13 cellular contexts compared by ENCODE assay signal in genomic region chr1:162564762-162565218, GRCh38. TPM values are rescaled to one million over a fixed set of nuclear protein-coding genes. Genes with fewer than 3 reads are reported as not detected.
DNase-seq lines count a peak whose midpoint lies in the region; ATAC-seq, FAIRE-seq and TF ChIP-seq lines count a peak whose summit lies in the region.
"Had no signal": no experiment of that assay in that cellular context is flagged by ENCODE, and none has a peak within 500 bp of the region (broad histone marks: within the 10 kb centered on the region; RNA-seq: fewer than 3 reads in every experiment).

No MANE protein-coding gene starts in this region.

- 95% methylated on average over 5 of the region's 5 CpGs for WGBS in HepG2 (ENCODE audit: low lambda C conversion rate)
- WGBS in right lobe of liver (ENCODE audit: insufficient coverage, low coverage, low lambda C conversion rate, missing lambda C conversion rate), result 41% methylated on average over 5 of the region's 5 CpGs
- WGBS in hepatocyte (ENCODE audit: low lambda C conversion rate, missing lambda C conversion rate), result 91% methylated on average over 5 of the region's 5 CpGs
- WGBS in H9 (ENCODE audit: extremely low coverage, insufficient read length, low lambda C conversion rate), result no CpG with 5 or more reads among the region's 5 CpGs

- no peak overlapping the region for H3K4ac ChIP-seq in H9 (ENCODE audit: low read depth, low read length)

- POLR2A ChIA-PET in HepG2 (lab: Yijun Ruan, JAX), result no interaction called here

- in situ Hi-C loops in HepG2 (cut with HindIII; ENCODE audit: extremely low pct_ligation_motif_present, low pct_unique_long_range_greater_than_20kb) (no loop called here), GM13977 (cut with MboI; ENCODE audit: low pct_unique_long_range_greater_than_20kb, low sequenced_read_pairs, unreplicated experiment) (no loop called here)

- no peak for FAIRE-seq in HepG2 (lab: Jason Lieb, UNC)
- no peak for FAIRE-seq in astrocyte (lab: Jason Lieb, UNC)

- CTCF ChIA-PET in HepG2 (lab: Yijun Ruan, JAX; ENCODE audit: low intra/inter-chr PET ratio, low total read pairs), result no interaction called here

- ATAC-seq in HepG2 (no peak), right lobe of liver (no peak)

- no peak overlapping the region for H3K23ac ChIP-seq in H9 (ENCODE audit: insufficient read length, low read depth, low read length)

- no peak overlapping the region for H4K5ac ChIP-seq in H9 (ENCODE audit: insufficient read length, low read depth, low read length)

- H3K4me2 ChIP-seq in HepG2 (ENCODE audit: low read depth, low read length) (peak overlapping the region; percentile 90), astrocyte (ENCODE audit: low read length) (peak overlapping the region; percentile 90), hepatocyte (peak overlapping the region; percentile 87), H9 (ENCODE audit: insufficient read depth, insufficient read length, low read length) (no peak overlapping the region)

- no peak overlapping the region for H2BK20ac ChIP-seq in H9 (ENCODE audit: low read depth, low read length, poor library complexity, severe bottlenecking)

- H4K91ac ChIP-seq in H9 (ENCODE audit: insufficient read length, low read depth, low read length), result no peak overlapping the region

- peaks cover 5% of the 10 kb centered on the region for H3K23me2 ChIP-seq in H9 (ENCODE audit: insufficient read length, low read depth, low read length, poor library complexity, severe bottlenecking)

- H2BK5ac ChIP-seq in H9 (ENCODE audit: insufficient read length, low read length), result no peak overlapping the region

- H3K27ac ChIP-seq in HepG2 (ENCODE audit: extremely low read length, insufficient read depth, low read length), result no peak overlapping the region
- H3K27ac ChIP-seq in right lobe of liver, result peak overlapping the region in 1 of 3 donors; percentile 4
- H3K27ac ChIP-seq in astrocyte (ENCODE audit: low read depth, low read length), result no peak overlapping the region
- no peak overlapping the region for H3K27ac ChIP-seq in hepatocyte
- H3K27ac ChIP-seq in H9 (ENCODE audit: insufficient read length, low read depth, low read length), result no peak overlapping the region
- H3K27ac ChIP-seq: skin epidermis, vagina had no signal

- H3K56ac ChIP-seq in H9 (ENCODE audit: insufficient read length, low read depth, low read length), result no peak overlapping the region

- TF ChIP-seq CTCF in HepG2 (CRISPR knock-in tag; IDR thresholded peaks at IDR 0.05) (no peak), right lobe of liver (IDR thresholded peaks at IDR 0.05) (no peak), astrocyte (IDR thresholded peaks at IDR 0.05; ENCODE audit: insufficient read depth, low read depth, low read length) (no peak), hepatocyte (IDR thresholded peaks at IDR 0.05; ENCODE audit: poor library complexity) (no peak), GM13977 (IDR thresholded peaks at IDR 0.05; ENCODE audit: extremely low read depth, insufficient read depth, missing control alignments) (no peak), H9 (conservative IDR thresholded peaks at IDR 0.05) (no peak)

- DNase-seq in HepG2 (ENCODE audit: low spot score) (no peak), right lobe of liver (no peak), astrocyte (ENCODE audit: low read depth) (no peak), hepatocyte (ENCODE audit: low spot score) (no peak), AG08395 (ENCODE audit: low spot score) (no peak), SKM-1 (lab: John Stamatoyannopoulos, UW; ENCODE audit: unreplicated experiment) (no peak), GM13977 (ENCODE audit: low spot score) (no peak), H9 (no peak)
- DNase-seq: NCI-H345, nephron progenitor cell, T-helper 9 cell had no signal

- H3K4me3 Mint-ChIP-seq in astrocyte (ENCODE audit: unreplicated experiment) (peak overlapping the region; percentile 95), H9 (no peak overlapping the region)
- H3K4me3 Mint-ChIP-seq: nephron progenitor cell had no signal

- H3K4me3 ChIP-seq in HepG2 (replicated peaks in 1 of 3; ENCODE audit: insufficient read depth in 1 of 3, low read depth in 2 of 3, low read length in 3 of 3), result no peak overlapping the region
- H3K4me3 ChIP-seq in right lobe of liver, result no peak overlapping the region
- peak overlapping the region; percentile 48 for H3K4me3 ChIP-seq in astrocyte (ENCODE audit: insufficient read depth, low read depth, low read length)
- no peak overlapping the region for H3K4me3 ChIP-seq in hepatocyte
- H3K4me3 ChIP-seq: skin epidermis, vagina had no signal

- H4K20me1 ChIP-seq in HepG2 (ENCODE audit: insufficient read depth, low read length), result peaks cover 15% of the 10 kb centered on the region; the same call in 1 of the 2 replicates
- peaks cover 77% of the 10 kb centered on the region for H4K20me1 ChIP-seq in astrocyte (ENCODE audit: insufficient read depth, low read length)
- H4K20me1 ChIP-seq in hepatocyte (ENCODE audit: insufficient read depth, poor library complexity, severe bottlenecking), result peaks cover 3% of the 10 kb centered on the region
- H4K20me1 ChIP-seq in H9 (ENCODE audit: control insufficient read depth, insufficient read depth, insufficient read length), result peaks cover 2% of the 10 kb centered on the region

- H3K9me3 Mint-ChIP-seq in astrocyte (ENCODE audit: unreplicated experiment), result no peaks in the 10 kb centered on the region
- H3K9me3 Mint-ChIP-seq in H9, result no peaks in the 10 kb centered on the region

- H3K9me2 ChIP-seq in hepatocyte (replicated peaks; ENCODE audit: insufficient read depth), result no peaks in the 10 kb centered on the region

- H3K18ac ChIP-seq in H9 (ENCODE audit: insufficient read length, low read depth, low read length), result no peak overlapping the region

- H3K36me3 ChIP-seq in HepG2 (replicated peaks in 1 of 2; ENCODE audit: control insufficient read depth in 1 of 2, insufficient read depth in 2 of 2, low read length in 2 of 2) (peaks cover 1 to 28% of the 10 kb centered on the region in 2 experiments; a peak in 4 of 5 replicates), right lobe of liver (peaks cover 0 to 23% (median 3%) of the 10 kb centered on the region in 4 donors), astrocyte (ENCODE audit: insufficient read depth, low read length) (peaks cover 34% of the 10 kb centered on the region), hepatocyte (replicated peaks; ENCODE audit: insufficient read depth, low read depth) (no peaks in the 10 kb centered on the region)

- H3K27me3 Mint-ChIP-seq in astrocyte (ENCODE audit: low read depth, unreplicated experiment) (no peaks in the 10 kb centered on the region), H9 (ENCODE audit: low read depth) (peaks cover 4% of the 10 kb centered on the region)

- no peak overlapping the region for H3K14ac ChIP-seq in H9 (ENCODE audit: insufficient read depth, low read length)

- H3K9ac ChIP-seq in HepG2 (ENCODE audit: insufficient read depth, low read depth, low read length), result no peak overlapping the region
- peak overlapping the region; percentile 19 for H3K9ac ChIP-seq in astrocyte (ENCODE audit: low read length)
- no peak overlapping the region for H3K9ac ChIP-seq in H9 (ENCODE audit: extremely low read depth, insufficient read length, low read length)

- H3T11ph ChIP-seq in H9 (ENCODE audit: low read length), result no peak overlapping the region

- no peak overlapping the region for H2AK5ac ChIP-seq in H9 (ENCODE audit: insufficient read length, low read length)

- peaks cover 18% of the 10 kb centered on the region for H3K36me3 Mint-ChIP-seq in astrocyte (ENCODE audit: low read depth, unreplicated experiment)
- peaks cover 4 to 16% (median 4%) of the 10 kb centered on the region in 3 experiments; a peak in 4 of 7 replicates for H3K36me3 Mint-ChIP-seq in H9 (ENCODE audit: insufficient read depth in 1 of 3, low read depth in 3 of 3)

- intact Hi-C loops in HepG2 (cut with micrococcal nuclease; ENCODE audit: unreplicated experiment), result loop anchor here (5.0 kb wide), 1 partner anchor 33 kb away; no protein-coding TSS in a partner anchor
- intact Hi-C loops in right lobe of liver (cut with DNase I), result no loop called here

- no peak overlapping the region for H4K8ac ChIP-seq in H9 (replicated peaks; ENCODE audit: insufficient read length, low read depth, low read length)

- H3K4me1 ChIP-seq in HepG2 (ENCODE audit: insufficient read depth, low read length) (peaks cover 51% of the 10 kb centered on the region), right lobe of liver (peaks cover 0 to 44% (median 12%) of the 10 kb centered on the region in 4 donors), astrocyte (ENCODE audit: insufficient read depth, low read length) (peaks cover 22% of the 10 kb centered on the region), hepatocyte (ENCODE audit: insufficient read depth) (peaks cover 12% of the 10 kb centered on the region), H9 (ENCODE audit: insufficient read depth, low read length) (no peaks in the 10 kb centered on the region; the same call in 1 of the 2 replicates)

- H2AFZ ChIP-seq in HepG2 (ENCODE audit: low read length) (no peak overlapping the region), astrocyte (ENCODE audit: low read depth, low read length) (no peak overlapping the region), hepatocyte (no peak overlapping the region), H9 (ENCODE audit: low read length) (no peak overlapping the region)

- TF ChIP-seq EP300 in HepG2 (IDR thresholded peaks at IDR 0.05; ENCODE audit: low read depth in 2 of 2, low read length in 2 of 2), result no peak
- TF ChIP-seq EP300 in HepG2 (CRISPR knock-in tag; IDR thresholded peaks at IDR 0.05; ENCODE audit: borderline replicate concordance), result no peak

- H2BK120ac ChIP-seq in H9 (ENCODE audit: low read depth, low read length, poor library complexity, severe bottlenecking), result no peak overlapping the region

- TF ChIP-seq RAD21 in HepG2 (CRISPR knock-in tag; IDR thresholded peaks at IDR 0.05), result no peak

- H3K27ac Mint-ChIP-seq in astrocyte (ENCODE audit: unreplicated experiment), result peak overlapping the region; percentile 38
- H3K27ac Mint-ChIP-seq in H9, result peak overlapping the region in 1 of 3 experiments; percentile 73; a peak in 1 of 7 replicates
- H3K27ac Mint-ChIP-seq: nephron progenitor cell had no signal

- H3K4me1 Mint-ChIP-seq in astrocyte (ENCODE audit: low read depth, unreplicated experiment), result peaks cover 29% of the 10 kb centered on the region
- H3K4me1 Mint-ChIP-seq in H9, result peaks cover 18 to 19% of the 10 kb centered on the region in 2 experiments

- H3K9me3 ChIP-seq in HepG2 (ENCODE audit: low read length), result no peaks in the 10 kb centered on the region
- H3K9me3 ChIP-seq in right lobe of liver, result no peaks in the 10 kb centered on the region
- H3K9me3 ChIP-seq in astrocyte (ENCODE audit: insufficient read depth, low read depth, low read length), result no peaks in the 10 kb centered on the region
- no peaks in the 10 kb centered on the region for H3K9me3 ChIP-seq in hepatocyte (ENCODE audit: low read depth)
- no peaks in the 10 kb centered on the region for H3K9me3 ChIP-seq in H9 (ENCODE audit: control insufficient read depth, low read depth, low read length)
- H3K9me3 ChIP-seq: vagina had no signal

- no peaks in the 10 kb centered on the region; a peak in 1 of 5 replicates for H3K27me3 ChIP-seq in HepG2 (ENCODE audit: control insufficient read depth in 1 of 2, insufficient read depth in 2 of 2, low read length in 2 of 2)
- no peaks in the 10 kb centered on the region for H3K27me3 ChIP-seq in right lobe of liver
- no peaks in the 10 kb centered on the region for H3K27me3 ChIP-seq in astrocyte (ENCODE audit: insufficient read depth, low read length)
- no peaks in the 10 kb centered on the region for H3K27me3 ChIP-seq in hepatocyte
- no peaks in the 10 kb centered on the region for H3K27me3 ChIP-seq in H9 (ENCODE audit: insufficient read depth, low read length)
- H3K27me3 ChIP-seq: vagina had no signal

- H2BK12ac ChIP-seq in H9 (ENCODE audit: insufficient read length, low read depth, low read length), result no peak overlapping the region

- no peak for TF ChIP-seq POLR2A in HepG2 (IDR thresholded peaks at IDR 0.05; ENCODE audit: insufficient read depth in 1 of 2, low read depth in 2 of 2, low read length in 2 of 2)
- no peak for TF ChIP-seq POLR2A in right lobe of liver (IDR thresholded peaks at IDR 0.05)

- peaks cover 66% of the 10 kb centered on the region for H3K79me2 ChIP-seq in HepG2 (ENCODE audit: insufficient read depth, low read length)
- H3K79me2 ChIP-seq in astrocyte (ENCODE audit: insufficient read depth, low read length), result peaks cover 82% of the 10 kb centered on the region
- H3K79me2 ChIP-seq in hepatocyte, result peaks cover 72% of the 10 kb centered on the region
- H3K79me2 ChIP-seq in H9 (ENCODE audit: insufficient read depth, low read length), result no peaks in the 10 kb centered on the region; the same call in 1 of the 2 replicates

- BruUV-seq in HepG2 (replicated peaks; lab: Mats Ljungman, UMichigan), result no TSS peak

- peaks cover 3% of the 10 kb centered on the region for H3K79me1 ChIP-seq in H9 (ENCODE audit: insufficient read depth, low read depth, low read length, poor library complexity, severe bottlenecking)

- no peak overlapping the region for H2BK15ac ChIP-seq in H9 (ENCODE audit: low read depth, low read length)

RNA-seq across cellular contexts. Expression of gene UAP1, which starts 3.3 kb away (rescaled TPM):
- 117 and 162 TPM in 2 replicates for total RNA-seq in HepG2 (2016; rRNA removed; fragmentation: Illumina TruSeq; extraction: Trizol)
- total RNA-seq in HepG2 (2016; cell fraction: cytosol; rRNA removed; fragmentation: Illumina TruSeq; extraction: Trizol; ENCODE audit: low read depth), result 62.4 and 68.0 TPM in 2 replicates
- total RNA-seq in HepG2 (2016; cell fraction: insoluble cytoplasmic fraction; rRNA removed; fragmentation: Illumina TruSeq; extraction: Trizol), result 109 and 140 TPM in 2 replicates
- 135 and 144 TPM in 2 replicates for total RNA-seq in HepG2 (2016; cell fraction: membrane; rRNA removed; fragmentation: Illumina TruSeq; extraction: Trizol)
- 66.8 and 67.6 TPM in 2 replicates for total RNA-seq in HepG2 (2016; cell fraction: nucleus; rRNA removed; fragmentation: Illumina TruSeq; extraction: Trizol)
- polyA plus RNA-seq in HepG2 (2011; rRNA removed), result 37.9 and 48.4 TPM in 2 replicates
- 20.2 and 33.8 TPM in 2 replicates for polyA plus RNA-seq in HepG2 (2011; cell fraction: cytosol; rRNA removed)
- 18.1 and 22.9 TPM in 2 replicates for polyA plus RNA-seq in HepG2 (2011; cell fraction: nucleus; rRNA removed)
- 51.4 and 61.8 TPM in 2 replicates for polyA plus RNA-seq in HepG2 (2012)
- polyA plus RNA-seq in HepG2 (2016; cell fraction: cytosol; fragmentation: Illumina TruSeq; extraction: Trizol; ENCODE audit: low read depth), result 57.2 and 59.6 TPM in 2 replicates
- polyA plus RNA-seq in HepG2 (2016; cell fraction: insoluble cytoplasmic fraction; fragmentation: Illumina TruSeq; extraction: Trizol; ENCODE audit: low read depth), result 107 and 111 TPM in 2 replicates
- polyA plus RNA-seq in HepG2 (2016; cell fraction: membrane; fragmentation: Illumina TruSeq; extraction: Trizol; ENCODE audit: low read depth), result 89.8 and 91.7 TPM in 2 replicates
- polyA plus RNA-seq in HepG2 (2016; cell fraction: nucleus; fragmentation: Illumina TruSeq; extraction: Trizol; ENCODE audit: insufficient read depth, low read depth), result 62.8 and 91.5 TPM in 2 replicates
- polyA minus RNA-seq in HepG2 (2011; rRNA and poly(A)+ RNA removed; ENCODE audit: low replicate concordance), result 19.0 and 32.6 TPM in 2 replicates
- polyA minus RNA-seq in HepG2 (2011; cell fraction: cytosol; rRNA and poly(A)+ RNA removed), result 27.3 and 28.9 TPM in 2 replicates
- polyA minus RNA-seq in HepG2 (2011; cell fraction: nucleus; rRNA and poly(A)+ RNA removed), result 69.6 and 72.4 TPM in 2 replicates
- 100 to 1,000 TPM in 1 of 6 experiments, 10 to 100 TPM in 5; 41.9 to 108 (median 51.1) TPM for total RNA-seq in right lobe of liver
- 88.8 and 103 TPM in 2 replicates for total RNA-seq in astrocyte
- 59.3 and 65.2 TPM in 2 replicates for total RNA-seq in hepatocyte
- 52.3 and 57.4 TPM in 2 replicates for polyA plus RNA-seq in hepatocyte
- total RNA-seq in H9 (2021), result 25.8 and 26.9 TPM in 2 replicates
